1 cellular context compared by ENCODE assay signal in the genomic region with DNA sequence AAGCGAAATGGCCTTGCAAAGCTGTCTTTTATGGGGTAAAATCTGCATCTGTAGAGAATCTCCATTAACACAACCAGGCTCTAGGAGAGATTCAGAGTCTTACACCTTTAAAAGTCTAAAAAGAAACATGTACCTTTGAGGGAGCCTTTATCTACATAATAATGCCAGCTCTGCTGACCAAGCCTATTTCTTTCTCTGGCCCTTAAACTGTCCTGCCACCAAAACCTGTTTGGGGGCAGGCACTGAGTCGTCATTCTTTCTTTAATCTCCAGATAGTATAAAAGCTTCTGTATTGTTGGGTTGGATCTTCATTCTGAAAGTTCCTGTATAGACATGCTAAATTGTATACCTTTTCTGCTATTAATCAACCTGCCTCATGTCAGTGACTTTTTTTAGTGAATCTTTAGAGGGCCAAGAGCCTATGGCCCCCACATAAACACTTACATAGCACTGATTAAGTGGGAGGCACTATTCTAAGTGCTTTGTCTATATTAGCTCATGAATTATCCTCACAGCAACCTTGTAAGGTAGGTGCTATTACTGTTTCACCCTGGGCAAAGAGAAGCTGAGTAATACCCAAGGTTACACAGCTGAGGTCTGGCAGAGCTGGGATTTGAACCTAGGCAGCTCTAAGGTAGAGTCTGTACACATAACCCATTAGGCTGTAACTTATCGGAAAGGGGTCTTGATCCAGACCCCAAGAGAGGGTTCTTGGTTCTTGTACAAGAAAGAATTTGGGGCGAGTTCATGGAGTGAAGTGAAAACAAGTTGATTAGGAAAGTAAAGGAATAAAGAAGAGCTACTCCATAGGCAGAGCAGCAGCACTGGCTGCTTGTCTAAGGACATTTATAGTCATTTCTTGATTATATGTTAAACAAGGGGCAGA.
TF ChIP-seq lines count a peak whose summit lies in the region.

No MANE protein-coding gene starts in this region.

TF ChIP-seq in K562, 482 proteins besides CTCF, POLR2A, EP300 and RAD21 (continued from another document and continues in another):
- TF ChIP-seq CXXC5 (CRISPR knock-in tag; IDR thresholded peaks at IDR 0.05) (no peak), MNT (conservative IDR thresholded peaks at IDR 0.05) (0 out of 4 replicates have a peak, but pooled peaks of 1 of the 2 experiments have one; percentile 16), NFIX (CRISPR knock-in tag; IDR thresholded peaks at IDR 0.05; ENCODE audit: low read depth) (no peak), BRD4 (IDR thresholded peaks at IDR 0.05) (no peak; the same call in 1 of the 2 replicates), SRSF9 (IDR thresholded peaks at IDR 0.05; ENCODE audit: borderline replicate concordance, low read depth, low read length) (no peak), TRIM28 (IDR thresholded peaks at IDR 0.05) (peak; percentile 50; the same call in 1 of the 2 replicates), KAT7 (CRISPR knock-in tag; IDR thresholded peaks at IDR 0.05; ENCODE audit: borderline replicate concordance) (peak; percentile 73; the same call in 1 of the 2 replicates), DMBX1 (CRISPR knock-in tag; IDR thresholded peaks at IDR 0.05; ENCODE audit: borderline replicate concordance) (0 out of 2 replicates have a peak, but pooled peaks have one; percentile 54), KLF13 (tag; IDR thresholded peaks at IDR 0.05; ENCODE audit: borderline replicate concordance, low read depth) (0 out of 2 replicates have a peak, but pooled peaks have one; percentile 37), THRAP3 (IDR thresholded peaks at IDR 0.05; ENCODE audit: borderline replicate concordance) (0 out of 2 replicates have a peak, but pooled peaks have one; percentile 79), TAF7 (tag; IDR thresholded peaks at IDR 0.05) (no peak), ZNF274 (IDR thresholded peaks at IDR 0.05; ENCODE audit: borderline replicate concordance, low read depth, low read length) (no peak), HDAC1 (IDR thresholded peaks at IDR 0.05) (no peak), MECOM (CRISPR knock-in tag; IDR thresholded peaks at IDR 0.05) (peak; percentile 28; the same call in 1 of the 2 replicates), RBM34 (IDR thresholded peaks at IDR 0.05; ENCODE audit: borderline replicate concordance, insufficient read depth, low read length) (no peak), ZNF316 (IDR thresholded peaks at IDR 0.05) (peak; percentile 50; the same call in 1 of the 2 replicates), RB1 (IDR thresholded peaks at IDR 0.05; ENCODE audit: low read depth) (no peak), CBFA2T2 (conservative IDR thresholded peaks at IDR 0.05) (no peak), HEY1 (CRISPR knock-in tag; IDR thresholded peaks at IDR 0.05; ENCODE audit: borderline replicate concordance) (no peak), ZFP36 (IDR thresholded peaks at IDR 0.05; ENCODE audit: low read depth, low read length, partially characterized antibody) (no peak), JUN (IDR thresholded peaks at IDR 0.05; ENCODE audit: borderline replicate concordance, low read depth, low read length) (0 out of 2 replicates have a peak, but pooled peaks have one; percentile 18), JUN (CRISPR knock-in tag; IDR thresholded peaks at IDR 0.05; ENCODE audit: borderline replicate concordance) (no peak), NCOA4 (IDR thresholded peaks at IDR 0.05; ENCODE audit: partially characterized antibody) (no peak), TEAD4 (IDR thresholded peaks at IDR 0.05; ENCODE audit: low read length) (peak; percentile 8; the same call in 1 of the 2 replicates), TEAD4 (CRISPR knock-in tag; IDR thresholded peaks at IDR 0.05; ENCODE audit: borderline replicate concordance) (no peak), SMARCC2 (IDR thresholded peaks at IDR 0.05; ENCODE audit: low read depth) (0 out of 2 replicates have a peak, but pooled peaks have one; percentile 17), ZNF668 (CRISPR knock-in tag; IDR thresholded peaks at IDR 0.05) (no peak), NCOA2 (IDR thresholded peaks at IDR 0.05; ENCODE audit: partially characterized antibody in 2 of 2) (no peak), POLR2B (IDR thresholded peaks at IDR 0.05; ENCODE audit: low read depth, partially characterized antibody) (peak; percentile 73), ZNF146 (CRISPR knock-in tag; IDR thresholded peaks at IDR 0.05; ENCODE audit: unreplicated experiment) (no peak), BCOR (IDR thresholded peaks at IDR 0.05) (0 out of 2 replicates have a peak, but pooled peaks have one; percentile 15), ZBTB33 (CRISPR knock-in tag; IDR thresholded peaks at IDR 0.05) (no peak), TBL1XR1 (IDR thresholded peaks at IDR 0.05; ENCODE audit: low read length in 2 of 2) (peak in 1 of 2 experiments; percentile 6; a peak in 1 of 4 replicates), TEAD1 (CRISPR knock-in tag; IDR thresholded peaks at IDR 0.05) (0 out of 4 replicates have a peak, but pooled peaks of 1 of the 2 experiments have one; percentile 8), ZNF561 (CRISPR knock-in tag; conservative IDR thresholded peaks at IDR 0.05) (no peak), ZNF696 (CRISPR knock-in tag; conservative IDR thresholded peaks at IDR 0.05) (0 out of 2 replicates have a peak, but pooled peaks have one; percentile 11), AFF4 (CRISPR knock-in tag; IDR thresholded peaks at IDR 0.05) (peak; percentile 81; the same call in 1 of the 2 replicates), NCOR1 (IDR thresholded peaks at IDR 0.05) (peak; percentile 7; the same call in 1 of the 2 replicates)
- TF ChIP-seq, protein P1, sequence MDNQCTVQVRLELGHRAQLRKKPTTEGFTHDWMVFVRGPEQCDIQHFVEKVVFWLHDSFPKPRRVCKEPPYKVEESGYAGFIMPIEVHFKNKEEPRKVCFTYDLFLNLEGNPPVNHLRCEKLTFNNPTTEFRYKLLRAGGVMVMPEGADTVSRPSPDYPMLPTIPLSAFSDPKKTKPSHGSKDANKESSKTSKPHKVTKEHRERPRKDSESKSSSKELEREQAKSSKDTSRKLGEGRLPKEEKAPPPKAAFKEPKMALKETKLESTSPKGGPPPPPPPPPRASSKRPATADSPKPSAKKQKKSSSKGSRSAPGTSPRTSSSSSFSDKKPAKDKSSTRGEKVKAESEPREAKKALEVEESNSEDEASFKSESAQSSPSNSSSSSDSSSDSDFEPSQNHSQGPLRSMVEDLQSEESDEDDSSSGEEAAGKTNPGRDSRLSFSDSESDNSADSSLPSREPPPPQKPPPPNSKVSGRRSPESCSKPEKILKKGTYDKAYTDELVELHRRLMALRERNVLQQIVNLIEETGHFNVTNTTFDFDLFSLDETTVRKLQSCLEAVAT (IDR thresholded peaks at IDR 0.05) = peak; percentile 45 to 57; a peak in 2 of 4 replicates
- TF ChIP-seq, protein P2, sequence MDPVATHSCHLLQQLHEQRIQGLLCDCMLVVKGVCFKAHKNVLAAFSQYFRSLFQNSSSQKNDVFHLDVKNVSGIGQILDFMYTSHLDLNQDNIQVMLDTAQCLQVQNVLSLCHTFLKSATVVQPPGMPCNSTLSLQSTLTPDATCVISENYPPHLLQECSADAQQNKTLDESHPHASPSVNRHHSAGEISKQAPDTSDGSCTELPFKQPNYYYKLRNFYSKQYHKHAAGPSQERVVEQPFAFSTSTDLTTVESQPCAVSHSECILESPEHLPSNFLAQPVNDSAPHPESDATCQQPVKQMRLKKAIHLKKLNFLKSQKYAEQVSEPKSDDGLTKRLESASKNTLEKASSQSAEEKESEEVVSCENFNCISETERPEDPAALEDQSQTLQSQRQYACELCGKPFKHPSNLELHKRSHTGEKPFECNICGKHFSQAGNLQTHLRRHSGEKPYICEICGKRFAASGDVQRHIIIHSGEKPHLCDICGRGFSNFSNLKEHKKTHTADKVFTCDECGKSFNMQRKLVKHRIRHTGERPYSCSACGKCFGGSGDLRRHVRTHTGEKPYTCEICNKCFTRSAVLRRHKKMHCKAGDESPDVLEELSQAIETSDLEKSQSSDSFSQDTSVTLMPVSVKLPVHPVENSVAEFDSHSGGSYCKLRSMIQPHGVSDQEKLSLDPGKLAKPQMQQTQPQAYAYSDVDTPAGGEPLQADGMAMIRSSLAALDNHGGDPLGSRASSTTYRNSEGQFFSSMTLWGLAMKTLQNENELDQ (CRISPR knock-in tag; IDR thresholded peaks at IDR 0.05; ENCODE audit: borderline replicate concordance) = no peak
- TF ChIP-seq, protein P3, sequence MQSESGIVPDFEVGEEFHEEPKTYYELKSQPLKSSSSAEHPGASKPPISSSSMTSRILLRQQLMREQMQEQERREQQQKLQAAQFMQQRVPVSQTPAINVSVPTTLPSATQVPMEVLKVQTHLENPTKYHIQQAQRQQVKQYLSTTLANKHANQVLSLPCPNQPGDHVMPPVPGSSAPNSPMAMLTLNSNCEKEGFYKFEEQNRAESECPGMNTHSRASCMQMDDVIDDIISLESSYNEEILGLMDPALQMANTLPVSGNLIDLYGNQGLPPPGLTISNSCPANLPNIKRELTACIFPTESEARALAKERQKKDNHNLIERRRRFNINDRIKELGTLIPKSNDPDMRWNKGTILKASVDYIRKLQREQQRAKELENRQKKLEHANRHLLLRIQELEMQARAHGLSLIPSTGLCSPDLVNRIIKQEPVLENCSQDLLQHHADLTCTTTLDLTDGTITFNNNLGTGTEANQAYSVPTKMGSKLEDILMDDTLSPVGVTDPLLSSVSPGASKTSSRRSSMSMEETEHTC (IDR thresholded peaks at IDR 0.05) = no peak
- TF ChIP-seq, protein P4, sequence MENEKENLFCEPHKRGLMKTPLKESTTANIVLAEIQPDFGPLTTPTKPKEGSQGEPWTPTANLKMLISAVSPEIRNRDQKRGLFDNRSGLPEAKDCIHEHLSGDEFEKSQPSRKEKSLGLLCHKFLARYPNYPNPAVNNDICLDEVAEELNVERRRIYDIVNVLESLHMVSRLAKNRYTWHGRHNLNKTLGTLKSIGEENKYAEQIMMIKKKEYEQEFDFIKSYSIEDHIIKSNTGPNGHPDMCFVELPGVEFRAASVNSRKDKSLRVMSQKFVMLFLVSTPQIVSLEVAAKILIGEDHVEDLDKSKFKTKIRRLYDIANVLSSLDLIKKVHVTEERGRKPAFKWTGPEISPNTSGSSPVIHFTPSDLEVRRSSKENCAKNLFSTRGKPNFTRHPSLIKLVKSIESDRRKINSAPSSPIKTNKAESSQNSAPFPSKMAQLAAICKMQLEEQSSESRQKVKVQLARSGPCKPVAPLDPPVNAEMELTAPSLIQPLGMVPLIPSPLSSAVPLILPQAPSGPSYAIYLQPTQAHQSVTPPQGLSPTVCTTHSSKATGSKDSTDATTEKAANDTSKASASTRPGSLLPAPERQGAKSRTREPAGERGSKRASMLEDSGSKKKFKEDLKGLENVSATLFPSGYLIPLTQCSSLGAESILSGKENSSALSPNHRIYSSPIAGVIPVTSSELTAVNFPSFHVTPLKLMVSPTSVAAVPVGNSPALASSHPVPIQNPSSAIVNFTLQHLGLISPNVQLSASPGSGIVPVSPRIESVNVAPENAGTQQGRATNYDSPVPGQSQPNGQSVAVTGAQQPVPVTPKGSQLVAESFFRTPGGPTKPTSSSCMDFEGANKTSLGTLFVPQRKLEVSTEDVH (IDR thresholded peaks at IDR 0.05; ENCODE audit: low read depth, partially characterized antibody) = no peak
